Comparison of ENCODE assay signal across 9 cellular contexts in genomic region chr6:24991748-24992467, GRCh38. TPM values are rescaled to one million over a fixed set of nuclear protein-coding genes. Genes with fewer than 3 reads are reported as not detected.
DNase-seq lines count a peak whose midpoint lies in the region; ATAC-seq, FAIRE-seq and TF ChIP-seq lines count a peak whose summit lies in the region.
"Had no signal": no experiment of that assay in that cellular context is flagged by ENCODE, and none has a peak within 500 bp of the region (broad histone marks: within the 10 kb centered on the region; RNA-seq: fewer than 3 reads in every experiment).

No MANE protein-coding gene starts in this region.

- 72 to 74% (median 73%) methylated on average over 5 of the region's 5 CpGs for WGBS in small intestine, 3 donors

- H3K4me3 ChIP-seq in small intestine (ENCODE audit: low read depth in 1 of 2, low read length in 2 of 2): no peak overlapping the region

- peak; percentile 90 for ATAC-seq in GM21576 (IDR thresholded peaks at IDR 0.05; ENCODE audit: unreplicated experiment)
- ATAC-seq in Right ventricle myocardium superior (ENCODE audit: poor library complexity): peak; percentile 81

- H3K4me1 ChIP-seq in small intestine (ENCODE audit: control insufficient read depth in 2 of 2, insufficient read depth in 1 of 2, low read depth in 1 of 2, low read length in 1 of 2): no peaks in the 10 kb centered on the region

- TF ChIP-seq RAD21 in Ishikawa (IDR thresholded peaks at IDR 0.05; ENCODE audit: low read depth): peak; percentile 78

- H3K9me3 ChIP-seq in small intestine (ENCODE audit: control insufficient read depth, low read depth): no peaks in the 10 kb centered on the region

- no peaks in the 10 kb centered on the region for H3K36me3 ChIP-seq in small intestine (ENCODE audit: control insufficient read depth in 2 of 2, insufficient read depth in 2 of 2, low read length in 2 of 2)

- intact Hi-C loops in Right ventricle myocardium superior (cut with DNase I): loop anchor here (2.0 kb wide), 1 partner anchor 135 kb away; no protein-coding TSS in a partner anchor

- TF ChIP-seq EP300 in Ishikawa (IDR thresholded peaks at IDR 0.05; ENCODE audit: borderline replicate concordance): no peak

- peak; percentile 55 for DNase-seq in Daoy (ENCODE audit: low read depth)
- DNase-seq in RWPE1 (ENCODE audit: low spot score): peak; percentile 38
- DNase-seq in activated T-helper 9 cell treated with anti-CD3 and anti-CD28 coated beads, Interleukin-2, amount 50 U/mL, for 16 hours (ENCODE audit: low read depth): peak; percentile 57
- no peak for DNase-seq in Right ventricle myocardium superior
- peak; percentile 66 for DNase-seq in small intestine
- no peak for DNase-seq in frontal cortex (ENCODE audit: low spot score in 2 of 2)

- TF ChIP-seq CTCF in RWPE1 (conservative IDR thresholded peaks at IDR 0.05; ENCODE audit: low read depth): peak; percentile 39; the same call in 1 of the 2 replicates

- H3K27ac ChIP-seq in RWPE1 (no peak overlapping the region), small intestine (ENCODE audit: low read depth in 1 of 2, low read length in 1 of 2) (no peak overlapping the region)

- POLR2A ChIA-PET in RWPE1 (lab: Yijun Ruan, JAX; ENCODE audit: low non-redundant PET): no interaction called here

- FAIRE-seq in small intestine (lab: Jason Lieb, UNC): no peak
- no peak for FAIRE-seq in frontal cortex (lab: Jason Lieb, UNC)
- FAIRE-seq: endometrium had no signal

- CTCF ChIA-PET in RWPE1 (lab: Yijun Ruan, JAX): interaction anchor here (0.5 to 2.0 kb wide), 15 partner anchors 9 to 192 kb away, joined by 3 to 14 read pairs (median 4); no protein-coding TSS in a partner anchor

- no peaks in the 10 kb centered on the region for H3K27me3 ChIP-seq in small intestine (ENCODE audit: control insufficient read depth in 2 of 2, insufficient read depth in 2 of 2, low read length in 2 of 2)

TF ChIP-seq in Ishikawa, 13 proteins besides CTCF, POLR2A, EP300 and RAD21:
- TF ChIP-seq REST (IDR thresholded peaks at IDR 0.05; ENCODE audit: low read depth) (no peak), EGR1 (IDR thresholded peaks at IDR 0.05) (no peak), USF1 (IDR thresholded peaks at IDR 0.05) (no peak), MAX (IDR thresholded peaks at IDR 0.05) (no peak), YY1 (IDR thresholded peaks at IDR 0.05; ENCODE audit: low read depth) (no peak), ZBTB7A (IDR thresholded peaks at IDR 0.05; ENCODE audit: low read depth) (no peak)

RNA-seq across cellular contexts. Expression of gene RIPOR2, which starts 56.1 kb away (rescaled TPM):
- total RNA-seq in Daoy (2014; rRNA removed; shearing (Covaris generic)): 0.06 and 2.3 TPM in 2 replicates
- total RNA-seq in Right ventricle myocardium superior (3.1 TPM), frontal cortex (17.9 TPM)
- 1 to 10 TPM; 1.6 to 3.1 (median 1.8) TPM for polyA plus RNA-seq in small intestine

Comparison
In these comparisons a context has a peak if more than half of its experiments do, and no peak if none do; other contexts are left out.
1. DNase-seq: peak in Daoy (single experiment), RWPE1 (single experiment), activated T-helper 9 cell treated with anti-CD3 and anti-CD28 coated beads, Interleukin-2, amount 50 U/mL, for 16 hours (single experiment) and small intestine (single experiment); none in Right ventricle myocardium superior (single experiment) and frontal cortex (0 of 2).